1 cellular context compared by ENCODE assay signal in genomic region chr10:43136995-43137700, GRCh38.
TF ChIP-seq lines count a peak whose summit lies in the region.

No MANE protein-coding gene starts in this region.

TF ChIP-seq in HepG2, 621 proteins besides CTCF, POLR2A, EP300 and RAD21 (continued from another document):
- TF ChIP-seq ZNF615 (CRISPR knock-in tag; IDR thresholded peaks at IDR 0.05; ENCODE audit: borderline replicate concordance) (no peak), ZNF460 (CRISPR knock-in tag; IDR thresholded peaks at IDR 0.05; ENCODE audit: borderline replicate concordance) (peak; percentile 56; the same call in 1 of the 2 replicates), SALL1 (CRISPR knock-in tag; IDR thresholded peaks at IDR 0.05) (peak; percentile 23; the same call in 1 of the 2 replicates), NR2F6 (IDR thresholded peaks at IDR 0.05) (no peak), NR2F6 (CRISPR knock-in tag; IDR thresholded peaks at IDR 0.05) (0 out of 2 replicates have a peak, but pooled peaks have one; percentile 8), MXD3 (CRISPR knock-in tag; IDR thresholded peaks at IDR 0.05) (peak; percentile 9; the same call in 1 of the 2 replicates), PATZ1 (CRISPR knock-in tag; IDR thresholded peaks at IDR 0.05) (peak; percentile 18; the same call in 1 of the 2 replicates), FOSL2 (CRISPR knock-in tag; IDR thresholded peaks at IDR 0.05) (peak; percentile 74), ZBTB33 (CRISPR knock-in tag; IDR thresholded peaks at IDR 0.05) (peak; percentile 46; the same call in 1 of the 2 replicates), ZNF660 (CRISPR knock-in tag; IDR thresholded peaks at IDR 0.05; ENCODE audit: borderline replicate concordance, low read depth) (no peak), HNF4A (CRISPR knock-in tag; IDR thresholded peaks at IDR 0.05) (peak; percentile 18; the same call in 1 of the 2 replicates)
- TF ChIP-seq, protein P1, sequence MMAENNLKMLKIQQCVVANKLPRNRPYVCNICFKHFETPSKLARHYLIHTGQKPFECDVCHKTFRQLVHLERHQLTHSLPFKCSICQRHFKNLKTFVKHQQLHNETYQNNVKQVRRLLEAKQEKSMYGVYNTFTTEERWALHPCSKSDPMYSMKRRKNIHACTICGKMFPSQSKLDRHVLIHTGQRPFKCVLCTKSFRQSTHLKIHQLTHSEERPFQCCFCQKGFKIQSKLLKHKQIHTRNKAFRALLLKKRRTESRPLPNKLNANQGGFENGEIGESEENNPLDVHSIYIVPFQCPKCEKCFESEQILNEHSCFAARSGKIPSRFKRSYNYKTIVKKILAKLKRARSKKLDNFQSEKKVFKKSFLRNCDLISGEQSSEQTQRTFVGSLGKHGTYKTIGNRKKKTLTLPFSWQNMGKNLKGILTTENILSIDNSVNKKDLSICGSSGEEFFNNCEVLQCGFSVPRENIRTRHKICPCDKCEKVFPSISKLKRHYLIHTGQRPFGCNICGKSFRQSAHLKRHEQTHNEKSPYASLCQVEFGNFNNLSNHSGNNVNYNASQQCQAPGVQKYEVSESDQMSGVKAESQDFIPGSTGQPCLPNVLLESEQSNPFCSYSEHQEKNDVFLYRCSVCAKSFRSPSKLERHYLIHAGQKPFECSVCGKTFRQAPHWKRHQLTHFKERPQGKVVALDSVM (CRISPR knock-in tag; IDR thresholded peaks at IDR 0.05) = peak; percentile 58
